9 cellular contexts compared by ENCODE assay signal in genomic region chrX:78514852-78515251, GRCh38.
DNase-seq lines count a peak whose midpoint lies in the region; ATAC-seq and TF ChIP-seq lines count a peak whose summit lies in the region.
"Had no signal": no experiment of that assay in that cellular context is flagged by ENCODE, and none has a peak within 500 bp of the region (broad histone marks: within the 10 kb centered on the region; RNA-seq: fewer than 3 reads in every experiment).

No MANE protein-coding gene starts in this region.

- intact Hi-C loops in activated CD4-positive, alpha-beta T cell treated with anti-CD3 and anti-CD28 coated beads, Interleukin-2, amount 10 ng/mL, durations not matched to agents 24 days and 14 days (cut with micrococcal nuclease) = loop anchor here (5.0 to 10.0 kb wide), 6 partner anchors 137 to 1510 kb away; partner anchors contain the start of genes PGK1 and TAF9B
- intact Hi-C loops in PC-3 (cut with micrococcal nuclease) = loop anchor here (5.0 to 10.0 kb wide), 4 partner anchors 60 to 378 kb away; partner anchors contain the start of gene TAF9B

- peaks cover 34% of the 10 kb centered on the region for H3K36me3 Mint-ChIP-seq in activated CD4-positive, alpha-beta T cell treated with anti-CD3 and anti-CD28 coated beads, Interleukin-2, amount 10 ng/mL, durations not matched to agents 24 days and 14 days (ENCODE audit: low read depth)
- no peaks in the 10 kb centered on the region for H3K36me3 Mint-ChIP-seq in stimulated activated memory B cell treated with anti-CD40 and anti-IgM and Interleukin-4, amounts not matched to agents 10 μg/mL and 1 μg/mL and 100 μg/mL, for 72 hours

- CTCF ChIA-PET in PC-3 (lab: Charles Lee) = interaction anchor here (0.8 kb wide), 1 partner anchor 382 kb away, joined by 3 read pairs; no protein-coding TSS in a partner anchor

- no peaks in the 10 kb centered on the region for H3K9me2 ChIP-seq in PC-3 (replicated peaks; ENCODE audit: low read length)

- TF ChIP-seq CTCF in PC-3 (conservative IDR thresholded peaks at IDR 0.05; ENCODE audit: low read depth, low read length) (peak; percentile 49), epithelial cell of esophagus (IDR thresholded peaks at IDR 0.05; ENCODE audit: insufficient read depth, low read depth, low read length, missing control alignments) (no peak)

- no peak overlapping the region for H2AFZ ChIP-seq in PC-3 (ENCODE audit: low read length)

- peak; percentile 61 for ATAC-seq in PC-3
- ATAC-seq in stimulated activated memory B cell treated with anti-CD40 and anti-IgM and Interleukin-4, amounts not matched to agents 10 μg/mL and 1 μg/mL and 100 μg/mL, for 72 hours = peak; percentile 70

- H3K4me2 ChIP-seq in PC-3 (ENCODE audit: low read length) = no peak overlapping the region

- no peaks in the 10 kb centered on the region for H3K9me3 ChIP-seq in PC-3 (ENCODE audit: low read length)

- H3K79me2 ChIP-seq in PC-3 (ENCODE audit: low read length) = no peaks in the 10 kb centered on the region

- H3K4me1 ChIP-seq in PC-3 (ENCODE audit: insufficient read depth, low read length) = peaks cover 33% of the 10 kb centered on the region

- peaks cover 40% of the 10 kb centered on the region for H3K4me1 Mint-ChIP-seq in activated CD4-positive, alpha-beta T cell treated with anti-CD3 and anti-CD28 coated beads, Interleukin-2, amount 10 ng/mL, durations not matched to agents 24 days and 14 days
- peaks cover 39% of the 10 kb centered on the region for H3K4me1 Mint-ChIP-seq in stimulated activated memory B cell treated with anti-CD40 and anti-IgM and Interleukin-4, amounts not matched to agents 10 μg/mL and 1 μg/mL and 100 μg/mL, for 72 hours

- H3K9me3 Mint-ChIP-seq in activated CD4-positive, alpha-beta T cell treated with anti-CD3 and anti-CD28 coated beads, Interleukin-2, amount 10 ng/mL, durations not matched to agents 24 days and 14 days = peaks cover 15% of the 10 kb centered on the region
- peaks cover 5% of the 10 kb centered on the region for H3K9me3 Mint-ChIP-seq in stimulated activated memory B cell treated with anti-CD40 and anti-IgM and Interleukin-4, amounts not matched to agents 10 μg/mL and 1 μg/mL and 100 μg/mL, for 72 hours

- H3K27ac ChIP-seq in PC-3 (ENCODE audit: low read length) = peak overlapping the region; percentile 43
- H3K27ac ChIP-seq: HL-60 had no signal

- H3K4me3 ChIP-seq in PC-3 (ENCODE audit: low read length) (no peak overlapping the region), epithelial cell of esophagus (ENCODE audit: low read length) (no peak overlapping the region)

- DNase-seq in activated CD4-positive, alpha-beta T cell treated with anti-CD3 and anti-CD28 coated beads, Interleukin-2, amount 10 ng/mL, durations not matched to agents 24 days and 14 days = peak; percentile 67
- DNase-seq in activated CD4-positive, alpha-beta T cell treated with anti-CD3 and anti-CD28 coated beads for 48 hours = no peak
- DNase-seq in PC-3 (peak; percentile 63), epithelial cell of esophagus (ENCODE audit: low read depth) (peak; percentile 82), COLO668 (lab: John Stamatoyannopoulos, UW; ENCODE audit: unreplicated experiment) (no peak), mucosa of gallbladder (ENCODE audit: low spot score) (no peak)
- no peak for DNase-seq in stimulated activated CD8-positive, alpha-beta memory T cell treated with anti-CD3 and anti-CD28 coated beads, Interleukin-4, amount 100 ng/mL, for 48 hours

- H3K4me3 Mint-ChIP-seq in activated CD4-positive, alpha-beta T cell treated with anti-CD3 and anti-CD28 coated beads, Interleukin-2, amount 10 ng/mL, durations not matched to agents 24 days and 14 days = peak overlapping the region; percentile 59
- H3K4me3 Mint-ChIP-seq in stimulated activated memory B cell treated with anti-CD40 and anti-IgM and Interleukin-4, amounts not matched to agents 10 μg/mL and 1 μg/mL and 100 μg/mL, for 72 hours = no peak overlapping the region

- no peaks in the 10 kb centered on the region for H4K20me1 ChIP-seq in PC-3 (ENCODE audit: low read length)

- no TSS peak for BruUV-seq in PC-3 (replicated peaks; lab: Mats Ljungman, UMichigan)

- peak overlapping the region; percentile 98 for H3K27ac Mint-ChIP-seq in activated CD4-positive, alpha-beta T cell treated with anti-CD3 and anti-CD28 coated beads, Interleukin-2, amount 10 ng/mL, durations not matched to agents 24 days and 14 days
- H3K27ac Mint-ChIP-seq in stimulated activated memory B cell treated with anti-CD40 and anti-IgM and Interleukin-4, amounts not matched to agents 10 μg/mL and 1 μg/mL and 100 μg/mL, for 72 hours = peak overlapping the region; percentile 81

- no peak overlapping the region for H3K9ac ChIP-seq in PC-3 (ENCODE audit: low read length)

- no peaks in the 10 kb centered on the region for H3K27me3 ChIP-seq in PC-3 (ENCODE audit: low read length)

- no peaks in the 10 kb centered on the region for H3K36me3 ChIP-seq in PC-3 (ENCODE audit: low read depth, low read length)

- H3K27me3 Mint-ChIP-seq in activated CD4-positive, alpha-beta T cell treated with anti-CD3 and anti-CD28 coated beads, Interleukin-2, amount 10 ng/mL, durations not matched to agents 24 days and 14 days = no peaks in the 10 kb centered on the region
- no peaks in the 10 kb centered on the region for H3K27me3 Mint-ChIP-seq in stimulated activated memory B cell treated with anti-CD40 and anti-IgM and Interleukin-4, amounts not matched to agents 10 μg/mL and 1 μg/mL and 100 μg/mL, for 72 hours

- no peaks in the 10 kb centered on the region for H3F3A ChIP-seq in PC-3 (ENCODE audit: low read length, unreplicated experiment)

- POLR2A ChIA-PET in PC-3 (lab: Charles Lee; ENCODE audit: unreplicated experiment) = no interaction called here

Comparison
In these comparisons a context has a peak if more than half of its experiments do, and no peak if none do; other contexts are left out.
1. DNase-seq: peak in activated CD4-positive, alpha-beta T cell treated with anti-CD3 and anti-CD28 coated beads, Interleukin-2, amount 10 ng/mL, durations not matched to agents 24 days and 14 days (single experiment), PC-3 (single experiment) and epithelial cell of esophagus (single experiment); none in activated CD4-positive, alpha-beta T cell treated with anti-CD3 and anti-CD28 coated beads for 48 hours (single experiment), COLO668 (single experiment), stimulated activated CD8-positive, alpha-beta memory T cell treated with anti-CD3 and anti-CD28 coated beads, Interleukin-4, amount 100 ng/mL, for 48 hours (single experiment) and mucosa of gallbladder (single experiment).